ENCODE assay signal across 1 cellular context in the genomic region with DNA sequence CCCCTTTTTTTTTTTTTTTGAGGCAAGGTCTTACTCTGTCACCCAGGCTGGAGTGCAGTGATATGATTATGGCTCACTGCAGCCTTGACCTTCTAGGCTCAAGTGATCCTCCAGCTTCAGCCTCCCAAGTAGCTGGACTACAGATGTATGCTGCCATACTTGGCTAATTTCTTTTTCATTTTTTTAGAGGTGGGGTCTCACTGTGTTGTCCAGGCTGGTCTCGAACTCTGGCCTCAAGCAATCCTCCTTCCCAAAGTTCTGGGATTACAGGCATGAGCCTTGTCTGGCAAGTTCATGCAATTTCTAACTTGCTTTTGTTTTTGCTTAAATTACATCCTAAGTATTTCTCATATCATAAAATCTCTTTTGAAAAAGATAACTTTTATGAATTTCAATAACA.
TF ChIP-seq lines count a peak whose summit lies in the region.

No MANE protein-coding gene starts in this region.

TF ChIP-seq in SK-N-SH, 30 proteins besides CTCF, POLR2A, EP300 and RAD21 (continued from another document):
- TF ChIP-seq GABPA (IDR thresholded peaks at IDR 0.05; ENCODE audit: low read depth) = no peak
- TF ChIP-seq, protein P1, sequence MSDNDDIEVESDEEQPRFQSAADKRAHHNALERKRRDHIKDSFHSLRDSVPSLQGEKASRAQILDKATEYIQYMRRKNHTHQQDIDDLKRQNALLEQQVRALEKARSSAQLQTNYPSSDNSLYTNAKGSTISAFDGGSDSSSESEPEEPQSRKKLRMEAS (IDR thresholded peaks at IDR 0.05; ENCODE audit: low read depth) = no peak
- TF ChIP-seq, protein P2, sequence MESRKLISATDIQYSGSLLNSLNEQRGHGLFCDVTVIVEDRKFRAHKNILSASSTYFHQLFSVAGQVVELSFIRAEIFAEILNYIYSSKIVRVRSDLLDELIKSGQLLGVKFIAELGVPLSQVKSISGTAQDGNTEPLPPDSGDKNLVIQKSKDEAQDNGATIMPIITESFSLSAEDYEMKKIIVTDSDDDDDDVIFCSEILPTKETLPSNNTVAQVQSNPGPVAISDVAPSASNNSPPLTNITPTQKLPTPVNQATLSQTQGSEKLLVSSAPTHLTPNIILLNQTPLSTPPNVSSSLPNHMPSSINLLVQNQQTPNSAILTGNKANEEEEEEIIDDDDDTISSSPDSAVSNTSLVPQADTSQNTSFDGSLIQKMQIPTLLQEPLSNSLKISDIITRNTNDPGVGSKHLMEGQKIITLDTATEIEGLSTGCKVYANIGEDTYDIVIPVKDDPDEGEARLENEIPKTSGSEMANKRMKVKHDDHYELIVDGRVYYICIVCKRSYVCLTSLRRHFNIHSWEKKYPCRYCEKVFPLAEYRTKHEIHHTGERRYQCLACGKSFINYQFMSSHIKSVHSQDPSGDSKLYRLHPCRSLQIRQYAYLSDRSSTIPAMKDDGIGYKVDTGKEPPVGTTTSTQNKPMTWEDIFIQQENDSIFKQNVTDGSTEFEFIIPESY (IDR thresholded peaks at IDR 0.05; ENCODE audit: borderline replicate concordance, low read depth) = no peak
- TF ChIP-seq TCF12 (IDR thresholded peaks at IDR 0.05) = no peak
- TF ChIP-seq NRF1 (IDR thresholded peaks at IDR 0.05; ENCODE audit: low read depth, low read length) = no peak
TF ChIP-seq in SK-N-SH: peak in this region for 0.
